8 cellular contexts compared by ENCODE assay signal in genomic region chr20:47196091-47197081, GRCh38.
DNase-seq lines count a peak whose midpoint lies in the region; ATAC-seq and TF ChIP-seq lines count a peak whose summit lies in the region.

No MANE protein-coding gene starts in this region.

- peaks cover under 1% of the 10 kb centered on the region for H3K4me1 Mint-ChIP-seq in glutamatergic neuron (ENCODE audit: low read depth, unreplicated experiment)
- peaks cover 14% of the 10 kb centered on the region for H3K4me1 Mint-ChIP-seq in type B pancreatic cell (ENCODE audit: unreplicated experiment)

- TF ChIP-seq CTCF in GM10266 (IDR thresholded peaks at IDR 0.05; ENCODE audit: control insufficient read depth, insufficient read depth, low read depth, missing control alignments) (peak; percentile 96), glutamatergic neuron (IDR thresholded peaks at IDR 0.05; ENCODE audit: partially characterized antibody, unreplicated experiment) (peak; percentile 98), type B pancreatic cell (conservative IDR thresholded peaks at IDR 0.05) (peak; percentile 99)

- H3K27ac ChIP-seq in SK-N-MC: no peak overlapping the region

- H3K4me3 Mint-ChIP-seq in glutamatergic neuron (ENCODE audit: unreplicated experiment) (no peak overlapping the region), type B pancreatic cell (no peak overlapping the region)

- H3K9me3 ChIP-seq in SK-N-MC (ENCODE audit: low read depth, low read length): no peaks in the 10 kb centered on the region

- no peak overlapping the region for H3K9ac ChIP-seq in SK-N-MC (ENCODE audit: insufficient read length)

- peaks cover 3% of the 10 kb centered on the region for H3K27me3 Mint-ChIP-seq in glutamatergic neuron (ENCODE audit: unreplicated experiment)
- no peaks in the 10 kb centered on the region for H3K27me3 Mint-ChIP-seq in type B pancreatic cell

- H3K4me3 ChIP-seq in SK-N-MC: peak overlapping the region; percentile 41

- H3K36me3 ChIP-seq in SK-N-MC (ENCODE audit: insufficient read depth, low read length): no peaks in the 10 kb centered on the region

- peaks cover 5% of the 10 kb centered on the region for H3K9me3 Mint-ChIP-seq in glutamatergic neuron (ENCODE audit: unreplicated experiment)
- no peaks in the 10 kb centered on the region for H3K9me3 Mint-ChIP-seq in type B pancreatic cell

- H3K36me3 Mint-ChIP-seq in glutamatergic neuron (ENCODE audit: unreplicated experiment) (no peaks in the 10 kb centered on the region), type B pancreatic cell (no peaks in the 10 kb centered on the region)

- H3K27ac Mint-ChIP-seq in glutamatergic neuron (ENCODE audit: unreplicated experiment) (no peak overlapping the region), type B pancreatic cell (no peak overlapping the region)

- DNase-seq in GM10266 (ENCODE audit: extremely low spot score) (peak; percentile 78), LHCN-M2 (ENCODE audit: low read depth) (peak; percentile 41), SK-N-MC (ENCODE audit: low read depth, low spot score) (peak; percentile 8), glutamatergic neuron (peak; percentile 88), pons (ENCODE audit: low spot score) (peak; percentile 39), type B pancreatic cell (ENCODE audit: extremely low spot score, unreplicated experiment) (peak; percentile 81)
- peak; percentile 78 for DNase-seq in activated naive CD4-positive, alpha-beta T cell treated with Interleukin-2 at 50 U/mL for 16 hours

- no peak for ATAC-seq in GM18873 (IDR thresholded peaks at IDR 0.05; ENCODE audit: low FRiP score, unreplicated experiment)

Comparison
In these comparisons a context has a peak if more than half of its experiments do, and no peak if none do; other contexts are left out.
1. DNase-seq: peak in every context shown above with its lines; median percentile 88 in glutamatergic neuron; 81 in type B pancreatic cell; 78 in GM10266; 78 in activated naive CD4-positive, alpha-beta T cell treated with Interleukin-2 at 50 U/mL for 16 hours; 41 in LHCN-M2; 39 in pons; 8 in SK-N-MC.